Comparison of ENCODE assay signal across 3 cellular contexts in the genomic region with DNA sequence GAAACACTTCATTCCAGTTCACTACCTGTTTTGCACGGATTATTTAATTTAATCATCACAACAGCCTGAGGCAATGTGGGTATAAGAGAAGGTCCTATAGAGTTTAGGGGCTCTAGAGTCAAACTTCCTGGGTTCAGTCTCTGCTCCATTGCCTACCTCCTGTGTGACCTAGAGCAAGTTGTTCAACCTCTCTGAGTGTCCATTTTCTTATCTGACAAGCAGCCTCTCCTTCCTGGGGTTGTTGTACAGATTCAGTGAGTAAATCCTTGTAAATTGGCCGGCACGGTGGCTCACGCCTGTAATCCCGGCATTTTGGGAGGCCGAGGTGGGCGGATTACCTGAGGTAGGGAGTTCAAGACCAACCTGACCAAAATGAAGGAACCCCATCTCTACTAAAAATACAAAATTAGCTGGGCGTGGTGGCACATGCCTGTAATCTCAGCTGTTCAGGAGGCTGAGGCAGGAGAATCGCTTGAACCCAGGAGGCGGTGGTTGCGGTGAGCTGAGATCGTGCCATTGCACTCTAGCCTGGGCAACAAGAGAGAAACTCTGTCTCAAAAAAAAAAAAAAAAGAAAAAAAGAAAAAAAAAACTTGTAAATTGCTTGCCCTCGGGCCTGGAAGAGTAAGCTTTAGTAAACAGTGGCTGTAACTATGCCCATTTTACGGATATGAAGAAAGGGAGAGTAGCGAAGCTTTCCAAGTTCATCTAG. TPM values are rescaled to one million over a fixed set of nuclear protein-coding genes. Genes with fewer than 3 reads are reported as not detected.
"Had no signal": no experiment of that assay in that cellular context is flagged by ENCODE, and none has a peak within 500 bp of the region (broad histone marks: within the 10 kb centered on the region; RNA-seq: fewer than 3 reads in every experiment).

No MANE protein-coding gene starts in this region.

RNA-seq across cellular contexts. Expression of gene SNAI1, which starts 15.9 kb away (rescaled TPM):
- total RNA-seq: frontal cortex, mammary epithelial cell, temporal lobe had no signal
